ENCODE assay signal across 16 cellular contexts in genomic region chr1:55010194-55010886, GRCh38. TPM values are rescaled to one million over a fixed set of nuclear protein-coding genes. Genes with fewer than 3 reads are reported as not detected.
DNase-seq lines count a peak whose midpoint lies in the region; ATAC-seq and TF ChIP-seq lines count a peak whose summit lies in the region.
"Had no signal": no experiment of that assay in that cellular context is flagged by ENCODE, and none has a peak within 500 bp of the region (broad histone marks: within the 10 kb centered on the region; RNA-seq: fewer than 3 reads in every experiment).

No MANE protein-coding gene starts in this region.

- intact Hi-C loops in activated CD4-positive, alpha-beta T cell treated with anti-CD3 and anti-CD28 coated beads for 36 hours (cut with DNase I, micrococcal nuclease), result no loop called here

- H3K36me3 Mint-ChIP-seq in activated CD4-positive, alpha-beta T cell treated with anti-CD3 and anti-CD28 coated beads for 36 hours (ENCODE audit: low read depth), result no peaks in the 10 kb centered on the region
- H3K36me3 Mint-ChIP-seq in activated T-helper 17 cell treated with anti-CD3 and anti-CD28 coated beads, Interleukin-2, amount 50 U/mL, for 72 hours (ENCODE audit: low read depth), result no peaks in the 10 kb centered on the region
- no peaks in the 10 kb centered on the region for H3K36me3 Mint-ChIP-seq in stimulated activated effector memory CD8-positive, alpha-beta T cell treated with anti-CD3 and anti-CD28 coated beads, Interleukin-12 subunit alpha, Interleukin-12 subunit beta, amount 100 ng/mL, for 72 hours
- H3K36me3 Mint-ChIP-seq in progenitor cell of endocrine pancreas (ENCODE audit: insufficient read depth), result no peaks in the 10 kb centered on the region
- H3K36me3 Mint-ChIP-seq: CD14-positive monocyte; CD8-positive, alpha-beta T cell had no signal

- no peak overlapping the region for H3K4me3 Mint-ChIP-seq in activated CD4-positive, alpha-beta T cell treated with anti-CD3 and anti-CD28 coated beads for 36 hours
- H3K4me3 Mint-ChIP-seq in activated T-helper 17 cell treated with anti-CD3 and anti-CD28 coated beads, Interleukin-2, amount 50 U/mL, for 72 hours, result no peak overlapping the region
- H3K4me3 Mint-ChIP-seq in stimulated activated effector memory CD8-positive, alpha-beta T cell treated with anti-CD3 and anti-CD28 coated beads, Interleukin-12 subunit alpha, Interleukin-12 subunit beta, amount 100 ng/mL, for 72 hours, result no peak overlapping the region
- no peak overlapping the region for H3K4me3 Mint-ChIP-seq in progenitor cell of endocrine pancreas (ENCODE audit: low read depth)
- H3K4me3 Mint-ChIP-seq: CD14-positive monocyte; CD8-positive, alpha-beta T cell had no signal

- ATAC-seq in activated CD4-positive, alpha-beta T cell treated with anti-CD3 and anti-CD28 coated beads for 36 hours, result peak; percentile 33
- peak; percentile 35 for ATAC-seq in activated T-helper 17 cell treated with anti-CD3 and anti-CD28 coated beads, Interleukin-2, amount 50 U/mL, for 72 hours (replicated peaks)
- peak; percentile 75 for ATAC-seq in stimulated activated effector memory CD8-positive, alpha-beta T cell treated with anti-CD3 and anti-CD28 coated beads, Interleukin-12 subunit alpha, Interleukin-12 subunit beta, amount 100 ng/mL, for 72 hours
- no peak for ATAC-seq in HG03565 (IDR thresholded peaks at IDR 0.05; ENCODE audit: unreplicated experiment)
- ATAC-seq: CD8-positive, alpha-beta T cell had no signal

- no peak for TF ChIP-seq CTCF in progenitor cell of endocrine pancreas (IDR thresholded peaks at IDR 0.05; ENCODE audit: unreplicated experiment)

- H3K9me3 ChIP-seq in iPS-15b (ENCODE audit: control insufficient read depth, insufficient read depth, low read length), result peaks cover 5% of the 10 kb centered on the region

- H3K36me3 ChIP-seq in iPS-15b (ENCODE audit: control insufficient read depth, insufficient read depth, low read length), result peaks cover 4% of the 10 kb centered on the region

- peaks cover 6% of the 10 kb centered on the region for H3K27me3 Mint-ChIP-seq in activated CD4-positive, alpha-beta T cell treated with anti-CD3 and anti-CD28 coated beads for 36 hours
- H3K27me3 Mint-ChIP-seq in activated T-helper 17 cell treated with anti-CD3 and anti-CD28 coated beads, Interleukin-2, amount 50 U/mL, for 72 hours, result peaks cover 9% of the 10 kb centered on the region
- peaks cover 25% of the 10 kb centered on the region for H3K27me3 Mint-ChIP-seq in progenitor cell of endocrine pancreas

- H3K4me3 ChIP-seq in iPS-15b (ENCODE audit: low read depth, low read length), result no peak overlapping the region

- CTCF ChIA-PET in activated CD4-positive, alpha-beta T cell treated with anti-CD3 and anti-CD28 coated beads for 36 hours (lab: Charles Lee), result interaction anchor here (0.7 to 2.5 kb wide), 3 partner anchors 11 to 789 kb away, joined by 4 to 7 read pairs (median 5); no protein-coding TSS in a partner anchor

- no peak for DNase-seq in activated CD4-positive, alpha-beta T cell treated with anti-CD3 and anti-CD28 coated beads for 36 hours
- no peak for DNase-seq in activated CD4-positive, alpha-beta T cell treated with anti-CD3 and anti-CD28 coated beads for 4 hours
- DNase-seq in stimulated activated effector memory CD8-positive, alpha-beta T cell treated with anti-CD3 and anti-CD28 coated beads, Interleukin-12 subunit alpha, Interleukin-12 subunit beta, amount 100 ng/mL, for 72 hours (ENCODE audit: low spot score in 2 of 2), result no peak
- DNase-seq in progenitor cell of endocrine pancreas (ENCODE audit: low spot score, unreplicated experiment) (no peak), NCI-H2081 (lab: John Stamatoyannopoulos, UW) (no peak)
- DNase-seq: CD8-positive, alpha-beta T cell; COR-L47; DMS153; DMS79 treated with DMSO at 0.1 percent for 48 hours; EL had no signal

- peaks cover 10% of the 10 kb centered on the region for H3K4me1 ChIP-seq in iPS-15b (ENCODE audit: control insufficient read depth, insufficient read depth, low read length)

- no peak overlapping the region for H3K27ac Mint-ChIP-seq in activated CD4-positive, alpha-beta T cell treated with anti-CD3 and anti-CD28 coated beads for 36 hours
- H3K27ac Mint-ChIP-seq in activated T-helper 17 cell treated with anti-CD3 and anti-CD28 coated beads, Interleukin-2, amount 50 U/mL, for 72 hours, result no peak overlapping the region
- H3K27ac Mint-ChIP-seq in stimulated activated effector memory CD8-positive, alpha-beta T cell treated with anti-CD3 and anti-CD28 coated beads, Interleukin-12 subunit alpha, Interleukin-12 subunit beta, amount 100 ng/mL, for 72 hours, result peak overlapping the region; percentile 24
- no peak overlapping the region for H3K27ac Mint-ChIP-seq in progenitor cell of endocrine pancreas
- H3K27ac Mint-ChIP-seq: CD8-positive, alpha-beta T cell; H9 had no signal

- POLR2A ChIA-PET in activated CD4-positive, alpha-beta T cell treated with anti-CD3 and anti-CD28 coated beads for 36 hours (lab: Charles Lee), result no interaction called here

- H3K9ac ChIP-seq in iPS-15b (ENCODE audit: low read depth, low read length), result peak overlapping the region; percentile 3

- H3K9me3 Mint-ChIP-seq in activated CD4-positive, alpha-beta T cell treated with anti-CD3 and anti-CD28 coated beads for 36 hours (ENCODE audit: low read depth), result no peaks in the 10 kb centered on the region
- no peaks in the 10 kb centered on the region for H3K9me3 Mint-ChIP-seq in activated T-helper 17 cell treated with anti-CD3 and anti-CD28 coated beads, Interleukin-2, amount 50 U/mL, for 72 hours
- H3K9me3 Mint-ChIP-seq in stimulated activated effector memory CD8-positive, alpha-beta T cell treated with anti-CD3 and anti-CD28 coated beads, Interleukin-12 subunit alpha, Interleukin-12 subunit beta, amount 100 ng/mL, for 72 hours, result no peaks in the 10 kb centered on the region
- H3K9me3 Mint-ChIP-seq in progenitor cell of endocrine pancreas (ENCODE audit: low read depth), result no peaks in the 10 kb centered on the region
- H3K9me3 Mint-ChIP-seq: CD8-positive, alpha-beta T cell had no signal

- no peaks in the 10 kb centered on the region for H3K4me1 Mint-ChIP-seq in activated CD4-positive, alpha-beta T cell treated with anti-CD3 and anti-CD28 coated beads for 36 hours
- no peaks in the 10 kb centered on the region for H3K4me1 Mint-ChIP-seq in activated T-helper 17 cell treated with anti-CD3 and anti-CD28 coated beads, Interleukin-2, amount 50 U/mL, for 72 hours
- no peaks in the 10 kb centered on the region for H3K4me1 Mint-ChIP-seq in stimulated activated effector memory CD8-positive, alpha-beta T cell treated with anti-CD3 and anti-CD28 coated beads, Interleukin-12 subunit alpha, Interleukin-12 subunit beta, amount 100 ng/mL, for 72 hours
- no peaks in the 10 kb centered on the region for H3K4me1 Mint-ChIP-seq in progenitor cell of endocrine pancreas (ENCODE audit: low read depth)
- H3K4me1 Mint-ChIP-seq: CD14-positive monocyte had no signal

- H3K27me3 ChIP-seq in iPS-15b (ENCODE audit: control insufficient read depth, insufficient read depth, low read length), result no peaks in the 10 kb centered on the region

RNA-seq across cellular contexts. Expression of gene BSND, which starts 11.6 kb away (rescaled TPM):
- total RNA-seq in activated CD4-positive, alpha-beta T cell treated with anti-CD3 and anti-CD28 coated beads for 36 hours, result not detected
- under 1 TPM; 0.05 to 0.06 TPM for total RNA-seq in activated T-helper 17 cell treated with anti-CD3 and anti-CD28 coated beads, Interleukin-2, amount 50 U/mL, for 72 hours
- total RNA-seq in progenitor cell of endocrine pancreas, result not detected in 2 replicates
- total RNA-seq: A673; CD8-positive, alpha-beta T cell had no signal

RNA-seq across cellular contexts. Expression of gene PCSK9, which starts 29.0 kb away (rescaled TPM):
- total RNA-seq in activated CD4-positive, alpha-beta T cell treated with anti-CD3 and anti-CD28 coated beads for 36 hours, result not detected
- total RNA-seq in activated T-helper 17 cell treated with anti-CD3 and anti-CD28 coated beads, Interleukin-2, amount 50 U/mL, for 72 hours, result not detected
- total RNA-seq in progenitor cell of endocrine pancreas, result 18.7 and 19.5 TPM in 2 replicates
- total RNA-seq: CD8-positive, alpha-beta T cell had no signal

RNA-seq across cellular contexts. Expression of gene TMEM61, which starts 29.9 kb away (rescaled TPM):
- not detected for total RNA-seq in activated CD4-positive, alpha-beta T cell treated with anti-CD3 and anti-CD28 coated beads for 36 hours
- not detected for total RNA-seq in activated T-helper 17 cell treated with anti-CD3 and anti-CD28 coated beads, Interleukin-2, amount 50 U/mL, for 72 hours
- 0.53 and 1.3 TPM in 2 replicates for total RNA-seq in progenitor cell of endocrine pancreas
- total RNA-seq: A673; CD8-positive, alpha-beta T cell had no signal

Comparison
In these comparisons a context has a peak if more than half of its experiments do, and no peak if none do; other contexts are left out.
1. RNA of gene PCSK9, which starts 29.0 kb away (total RNA-seq): 18.7 to 19.5 TPM in progenitor cell of endocrine pancreas; not detected in activated T-helper 17 cell treated with anti-CD3 and anti-CD28 coated beads, Interleukin-2, amount 50 U/mL, for 72 hours and not detected in activated CD4-positive, alpha-beta T cell treated with anti-CD3 and anti-CD28 coated beads for 36 hours; every median in the first group is over 10 times any median in the second.